11 cellular contexts compared by ENCODE assay signal in the genomic region with DNA sequence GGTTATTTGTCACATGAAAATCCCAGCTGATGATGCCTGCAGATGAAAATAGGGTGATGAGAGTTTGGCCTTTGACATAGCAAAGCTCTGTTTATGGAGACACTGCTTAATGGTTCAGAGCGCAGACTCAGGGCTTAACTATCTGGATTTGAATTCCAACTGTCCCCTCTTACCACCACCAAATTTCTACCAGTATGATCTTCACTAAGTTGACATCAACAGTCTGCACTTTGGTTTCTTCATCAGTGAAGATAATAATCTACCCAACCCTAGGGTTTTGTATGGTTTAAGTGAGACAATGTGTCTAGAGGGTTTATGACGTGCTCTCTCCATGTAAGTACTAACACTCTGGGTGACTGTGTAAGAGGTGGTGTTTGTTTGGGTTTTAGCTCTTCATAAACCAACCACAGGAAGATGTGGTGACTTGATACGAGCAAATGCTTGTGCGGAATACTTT.
DNase-seq lines count a peak whose midpoint lies in the region; ATAC-seq and TF ChIP-seq lines count a peak whose summit lies in the region.
"Had no signal": no experiment of that assay in that cellular context is flagged by ENCODE, and none has a peak within 500 bp of the region (broad histone marks: within the 10 kb centered on the region; RNA-seq: fewer than 3 reads in every experiment).

No MANE protein-coding gene starts in this region.

- H3K4me1 Mint-ChIP-seq in CD8-positive, alpha-beta T cell (ENCODE audit: low read depth), result peaks cover 52% of the 10 kb centered on the region
- no peaks in the 10 kb centered on the region for H3K4me1 Mint-ChIP-seq in GM23338
- H3K4me1 Mint-ChIP-seq in activated CD8-positive, alpha-beta T cell treated with anti-CD3 and anti-CD28 coated beads, Interleukin-2, amount 10 ng/mL, durations not matched to agents 7 days and 5 days (ENCODE audit: low read depth), result peaks cover 59% of the 10 kb centered on the region

- H4K20me1 ChIP-seq in GM23338 (replicated peaks; ENCODE audit: insufficient read depth), result no peaks in the 10 kb centered on the region

- H3K4me2 ChIP-seq in GM23338, result no peak overlapping the region

- peak overlapping the region; percentile 40; the same call in 1 of the 2 replicates for H2AFZ ChIP-seq in GM23338

- peak; percentile 85 for ATAC-seq in CD8-positive, alpha-beta T cell
- no peak for ATAC-seq in GM23338
- peak; percentile 89 for ATAC-seq in activated CD8-positive, alpha-beta T cell treated with anti-CD3 and anti-CD28 coated beads, Interleukin-2, amount 10 ng/mL, durations not matched to agents 7 days and 5 days
- ATAC-seq in lower lobe of right lung, result peak; percentile 78 to 82
- no peak for ATAC-seq in HG03521 (IDR thresholded peaks at IDR 0.05; ENCODE audit: unreplicated experiment)

- H3K4me3 ChIP-seq in CD8-positive, alpha-beta T cell (ENCODE audit: low read depth, low read length), result no peak overlapping the region
- H3K4me3 ChIP-seq in GM23338 (no peak overlapping the region), lower lobe of right lung (no peak overlapping the region), lower leg skin (ENCODE audit: low read depth, poor library complexity, severe bottlenecking) (no peak overlapping the region), uterus (no peak overlapping the region)

- intact Hi-C loops in CD8-positive, alpha-beta T cell (cut with DNase I, micrococcal nuclease), result loop anchor here in 1 of 2 experiments (5.0 kb wide), 1 partner anchor 47 kb away; no protein-coding TSS in a partner anchor
- intact Hi-C loops in lower lobe of right lung (cut with DNase I), result loop anchor here (10.0 kb wide), 1 partner anchor 149 kb away; a partner anchor contains a TSS
- intact Hi-C loops in lower leg skin (cut with DNase I; ENCODE audit: low total_unique reads), result no loop called here
- intact Hi-C loops in uterus (cut with DNase I; ENCODE audit: low total_unique reads), result no loop called here

- CTCF ChIA-PET in CD8-positive, alpha-beta T cell (lab: Charles Lee), result interaction anchor here (1.1 to 3.1 kb wide), 8 partner anchors 8 to 264 kb away, joined by 3 to 16 read pairs (median 10); a partner anchor contains a TSS
- CTCF ChIA-PET in activated CD8-positive, alpha-beta T cell treated with anti-CD3 and anti-CD28 coated beads, Interleukin-2, amount 10 ng/mL, durations not matched to agents 7 days and 5 days (lab: Charles Lee), result interaction anchor here (0.9 to 3.1 kb wide), 29 partner anchors 7 to 285 kb away, joined by 3 to 37 read pairs (median 5); a partner anchor contains a TSS

- H3K36me3 ChIP-seq in CD8-positive, alpha-beta T cell (ENCODE audit: insufficient read depth, low read length), result no peaks in the 10 kb centered on the region
- H3K36me3 ChIP-seq in GM23338 (ENCODE audit: insufficient read depth) (no peaks in the 10 kb centered on the region), lower lobe of right lung (no peaks in the 10 kb centered on the region), uterus (no peaks in the 10 kb centered on the region)

- 70 to 74% methylated on average over 4 of the region's 4 CpGs for WGBS in lower leg skin, 2 donors

- H3K79me2 ChIP-seq in GM23338 (replicated peaks; ENCODE audit: insufficient read depth), result no peaks in the 10 kb centered on the region

- TF ChIP-seq POLR2A in lower leg skin (IDR thresholded peaks at IDR 0.05), result no peak
- TF ChIP-seq POLR2A in uterus (IDR thresholded peaks at IDR 0.05), result no peak

- H3K27ac ChIP-seq in CD8-positive, alpha-beta T cell (ENCODE audit: low read depth, low read length), result peak overlapping the region; percentile 54
- no peak overlapping the region for H3K27ac ChIP-seq in GM23338 (ENCODE audit: low read depth)
- H3K27ac ChIP-seq in lower lobe of right lung, result no peak overlapping the region
- H3K27ac ChIP-seq in uterus, result no peak overlapping the region

- no peaks in the 10 kb centered on the region for H3K9me3 ChIP-seq in CD8-positive, alpha-beta T cell (ENCODE audit: low read length)
- H3K9me3 ChIP-seq in lower lobe of right lung (no peaks in the 10 kb centered on the region), uterus (no peaks in the 10 kb centered on the region)

- no peaks in the 10 kb centered on the region for H3K36me3 Mint-ChIP-seq in CD8-positive, alpha-beta T cell
- no peaks in the 10 kb centered on the region for H3K36me3 Mint-ChIP-seq in GM23338 (ENCODE audit: low read depth)
- H3K36me3 Mint-ChIP-seq in activated CD8-positive, alpha-beta T cell treated with anti-CD3 and anti-CD28 coated beads, Interleukin-2, amount 10 ng/mL, durations not matched to agents 7 days and 5 days (ENCODE audit: low read depth), result peaks cover 16% of the 10 kb centered on the region

- no peaks in the 10 kb centered on the region for H3K27me3 ChIP-seq in CD8-positive, alpha-beta T cell (ENCODE audit: insufficient read depth, low read length)
- H3K27me3 ChIP-seq in GM23338 (ENCODE audit: insufficient read depth) (no peaks in the 10 kb centered on the region), lower lobe of right lung (ENCODE audit: low read depth) (no peaks in the 10 kb centered on the region), uterus (no peaks in the 10 kb centered on the region)

- no peaks in the 10 kb centered on the region for H3F3A ChIP-seq in GM23338 (replicated peaks; ENCODE audit: low read depth)

- TF ChIP-seq CTCF in CD8-positive, alpha-beta T cell (IDR thresholded peaks at IDR 0.05), result no peak
- TF ChIP-seq CTCF in GM23338 (conservative IDR thresholded peaks at IDR 0.05; ENCODE audit: low read depth in 2 of 2), result no peak
- no peak for TF ChIP-seq CTCF in lower lobe of right lung (IDR thresholded peaks at IDR 0.05)
- no peak for TF ChIP-seq CTCF in lower leg skin (IDR thresholded peaks at IDR 0.05)
- TF ChIP-seq CTCF in uterus (IDR thresholded peaks at IDR 0.05), result no peak

- peak overlapping the region; percentile 95 for H3K27ac Mint-ChIP-seq in CD8-positive, alpha-beta T cell
- no peak overlapping the region for H3K27ac Mint-ChIP-seq in GM23338
- peak overlapping the region; percentile 80 for H3K27ac Mint-ChIP-seq in activated CD8-positive, alpha-beta T cell treated with anti-CD3 and anti-CD28 coated beads, Interleukin-2, amount 10 ng/mL, durations not matched to agents 7 days and 5 days

- peaks cover 29% of the 10 kb centered on the region for H3K4me1 ChIP-seq in CD8-positive, alpha-beta T cell (ENCODE audit: insufficient read depth, low read length)
- H3K4me1 ChIP-seq in GM23338 (ENCODE audit: insufficient read depth) (no peaks in the 10 kb centered on the region), lower lobe of right lung (no peaks in the 10 kb centered on the region), uterus (no peaks in the 10 kb centered on the region)

- H3K4me3 Mint-ChIP-seq in CD8-positive, alpha-beta T cell, result peak overlapping the region; percentile 27
- no peak overlapping the region for H3K4me3 Mint-ChIP-seq in GM23338
- H3K4me3 Mint-ChIP-seq in activated CD8-positive, alpha-beta T cell treated with anti-CD3 and anti-CD28 coated beads, Interleukin-2, amount 10 ng/mL, durations not matched to agents 7 days and 5 days, result peak overlapping the region; percentile 22

- DNase-seq in CD8-positive, alpha-beta T cell, result peak in 3 of 7 experiments; percentile 23 to 55 (median 32)
- DNase-seq in GM23338 (ENCODE audit: low spot score) (no peak), lower lobe of right lung (no peak), AG20443 (ENCODE audit: low spot score) (no peak), lower leg skin (ENCODE audit: low spot score in 2 of 2) (no peak), uterus (no peak)
- peak; percentile 70 for DNase-seq in activated CD8-positive, alpha-beta T cell treated with anti-CD3 and anti-CD28 coated beads, Interleukin-2, amount 10 ng/mL, durations not matched to agents 7 days and 5 days
- DNase-seq: Kasumi-1, NCI-H2081 treated with DMSO at 0.1 percent for 48 hours, SW 1271 had no signal

- H3K9me2 ChIP-seq in GM23338 (ENCODE audit: insufficient read depth), result no peaks in the 10 kb centered on the region

- H3K9me3 Mint-ChIP-seq in CD8-positive, alpha-beta T cell, result peaks cover 13% of the 10 kb centered on the region
- H3K9me3 Mint-ChIP-seq in GM23338, result no peaks in the 10 kb centered on the region; the same call in 2 of the 3 replicates
- H3K9me3 Mint-ChIP-seq in activated CD8-positive, alpha-beta T cell treated with anti-CD3 and anti-CD28 coated beads, Interleukin-2, amount 10 ng/mL, durations not matched to agents 7 days and 5 days (ENCODE audit: insufficient read depth), result peaks cover 9% of the 10 kb centered on the region

- POLR2A ChIA-PET in CD8-positive, alpha-beta T cell (lab: Charles Lee), result interaction anchor here (0.6 to 3.5 kb wide), 13 partner anchors 8 to 260 kb away, joined by 3 to 19 read pairs (median 5); a partner anchor contains a TSS
- POLR2A ChIA-PET in activated CD8-positive, alpha-beta T cell treated with anti-CD3 and anti-CD28 coated beads, Interleukin-2, amount 10 ng/mL, durations not matched to agents 7 days and 5 days (lab: Charles Lee), result interaction anchor here (0.6 to 2.8 kb wide), 11 partner anchors 7 to 155 kb away, joined by 3 to 39 read pairs (median 5); a partner anchor contains a TSS

- H3K27me3 Mint-ChIP-seq in CD8-positive, alpha-beta T cell (ENCODE audit: low read depth), result no peaks in the 10 kb centered on the region
- H3K27me3 Mint-ChIP-seq in GM23338 (ENCODE audit: insufficient read depth, low read depth, poor library complexity), result no peaks in the 10 kb centered on the region
- no peaks in the 10 kb centered on the region for H3K27me3 Mint-ChIP-seq in activated CD8-positive, alpha-beta T cell treated with anti-CD3 and anti-CD28 coated beads, Interleukin-2, amount 10 ng/mL, durations not matched to agents 7 days and 5 days (ENCODE audit: low read depth)

Comparison
In these comparisons a context has a peak if more than half of its experiments do, and no peak if none do; other contexts are left out.
1. ATAC-seq: peak in CD8-positive, alpha-beta T cell (single experiment), activated CD8-positive, alpha-beta T cell treated with anti-CD3 and anti-CD28 coated beads, Interleukin-2, amount 10 ng/mL, durations not matched to agents 7 days and 5 days (single experiment) and lower lobe of right lung (2 of 2); none in GM23338 (single experiment) and HG03521 (single experiment).